In genomic region chr10:49393301-49393700, GRCh38 we compare ENCODE assay signal across 33 cellular contexts. TPM values are rescaled to one million over a fixed set of nuclear protein-coding genes. Genes with fewer than 3 reads are reported as not detected.
"Had no signal": no experiment of that assay in that cellular context is flagged by ENCODE, and none has a peak within 500 bp of the region (broad histone marks: within the 10 kb centered on the region; RNA-seq: fewer than 3 reads in every experiment).

No MANE protein-coding gene starts in this region.

- H3K9me3 ChIP-seq: ovary, psoas muscle, stomach, thoracic aorta, thyroid gland, tibial nerve, upper lobe of left lung, vagina had no signal

- ATAC-seq: naive thymus-derived CD8-positive, alpha-beta T cell; natural killer cell treated with Interleukin-12 subunit alpha and Interleukin-12 subunit beta and Interleukin-15 and Interleukin-18, amount 100 ng/mL, for 72 hours; psoas muscle; right cardiac atrium; sciatic nerve; stimulated activated effector memory CD8-positive, alpha-beta T cell treated with anti-CD3 and anti-CD28 coated beads, Interleukin-12 subunit alpha, Interleukin-12 subunit beta, amount 100 ng/mL, for 72 hours; stimulated activated naive B cell treated with anti-CD40 and anti-IgM and Interleukin-4, amounts not matched to agents 10 μg/mL and 1 μg/mL and 100 μg/mL, for 72 hours had no signal

- H3K4me3 ChIP-seq: neural progenitor cell, ovary, psoas muscle, skin epidermis, stomach, thoracic aorta, thyroid gland, tibial nerve, upper lobe of left lung, vagina had no signal

- H3K4me2 ChIP-seq: neural progenitor cell had no signal

- H2AFZ ChIP-seq: neural progenitor cell, parathyroid adenoma had no signal

- H3K27ac ChIP-seq: neural progenitor cell, ovary, parathyroid adenoma, psoas muscle, skin epidermis, stomach, thoracic aorta, thyroid gland, tibial nerve, upper lobe of left lung, vagina had no signal

- H3K36me3 ChIP-seq: neural progenitor cell, ovary, stomach, thoracic aorta, thyroid gland, tibial nerve, upper lobe of left lung, vagina had no signal

- H3K9ac ChIP-seq: neural progenitor cell, parathyroid adenoma had no signal

- DNase-seq: naive B cell; naive thymus-derived CD8-positive, alpha-beta T cell; occipital lobe; ovary; posterior cingulate gyrus; psoas muscle; right cardiac atrium; stimulated activated CD4-positive, alpha-beta T cell treated with anti-CD3 and anti-CD28 coated beads, Interleukin-15, amount 100 ng/mL, for 24 hours; stimulated activated CD4-positive, alpha-beta T cell treated with anti-CD3 and anti-CD28 coated beads, Interleukin-2, amount 100 ng/mL, for 24 hours; stimulated activated CD4-positive, alpha-beta T cell treated with anti-CD3 and anti-CD28 coated beads, Interleukin-2, amount 100 ng/mL, for 48 hours; stimulated activated CD4-positive, alpha-beta T cell treated with anti-CD3 and anti-CD28 coated beads, Interleukin-4, amount 100 ng/mL, for 24 hours; stimulated activated naive B cell treated with anti-CD40 and anti-IgM and Interleukin-4, amounts not matched to agents 10 μg/mL and 1 μg/mL and 100 μg/mL, for 72 hours; stimulated activated naive CD4-positive, alpha-beta T cell treated with Interleukin-2 at 50 U/mL for 16 hours; stomach; thyroid gland; trophoblast cell; upper lobe of left lung had no signal

- H3K79me2 ChIP-seq: parathyroid adenoma had no signal

RNA-seq across cellular contexts. Expression of gene DRGX, which starts 2.6 kb away (rescaled TPM):
- total RNA-seq: naive thymus-derived CD8-positive, alpha-beta T cell; natural killer cell treated with Interleukin-12 subunit alpha and Interleukin-12 subunit beta and Interleukin-15 and Interleukin-18, amount 100 ng/mL, for 72 hours; occipital lobe; osteoblast; ovary; progenitor cell of endocrine pancreas; psoas muscle; renal cortical epithelial cell; right cardiac atrium; sciatic nerve; stomach; subcutaneous adipose tissue; temporal lobe; thoracic aorta; thyroid gland; tibial nerve; ureter; vagina had no signal
- polyA plus RNA-seq: naive thymus-derived CD8-positive, alpha-beta T cell; neural cell; ovary; right cardiac atrium; stomach had no signal
